Comparison of ENCODE assay signal across 11 cellular contexts in genomic region chr6:166490671-166491500, GRCh38.
DNase-seq lines count a peak whose midpoint lies in the region; ATAC-seq and TF ChIP-seq lines count a peak whose summit lies in the region.
"Had no signal": no experiment of that assay in that cellular context is flagged by ENCODE, and none has a peak within 500 bp of the region (broad histone marks: within the 10 kb centered on the region; RNA-seq: fewer than 3 reads in every experiment).

No MANE protein-coding gene starts in this region.

- no peaks in the 10 kb centered on the region for H3K27me3 ChIP-seq in testis

- DNase-seq in NCI-H2196 (lab: John Stamatoyannopoulos, UW; ENCODE audit: unreplicated experiment) (peak; percentile 52), NCI-H2196 treated with DMSO at 0.1 percent for 48 hours (lab: John Stamatoyannopoulos, UW; ENCODE audit: unreplicated experiment) (no peak), RPMI7951 (ENCODE audit: low read depth) (peak; percentile 86), glomerular endothelial cell (ENCODE audit: extremely low read depth, low read depth, low spot score) (peak; percentile 41), testis (peak; percentile 27), GM10266 (ENCODE audit: extremely low spot score) (no peak), epidermal melanocyte (ENCODE audit: insufficient read length, low spot score) (no peak)
- DNase-seq: GM23248 had no signal

- intact Hi-C loops in testis (cut with DNase I; ENCODE audit: low total_unique reads) = no loop called here

- H3K36me3 ChIP-seq in testis (ENCODE audit: low read depth, missing control alignments) = no peaks in the 10 kb centered on the region

- no peak overlapping the region for H3K4me3 ChIP-seq in testis
- H3K4me3 ChIP-seq: A549, GM23248, thoracic aorta had no signal

- 68 to 79% methylated on average over 18 of the region's 18 CpGs for WGBS in testis, 2 donors

- no peak overlapping the region for H3K27ac ChIP-seq in testis
- H3K27ac ChIP-seq: A549, GM23248, thoracic aorta had no signal

- no peaks in the 10 kb centered on the region for H3K9me3 ChIP-seq in testis
- H3K9me3 ChIP-seq: A549, thoracic aorta had no signal

- no peak for TF ChIP-seq POLR2A in testis (IDR thresholded peaks at IDR 0.05)

- TF ChIP-seq CTCF in testis (IDR thresholded peaks at IDR 0.05) (no peak), GM10266 (IDR thresholded peaks at IDR 0.05; ENCODE audit: control insufficient read depth, insufficient read depth, low read depth, missing control alignments) (no peak)

- peaks cover 10% of the 10 kb centered on the region for H3K4me1 ChIP-seq in testis
- H3K4me1 ChIP-seq: A549 had no signal

- no peak for ATAC-seq in HG02759 (IDR thresholded peaks at IDR 0.05; ENCODE audit: unreplicated experiment)
- ATAC-seq: A549 had no signal

Comparison
In these comparisons a context has a peak if more than half of its experiments do, and no peak if none do; other contexts are left out.
1. DNase-seq: peak in NCI-H2196 (single experiment), RPMI7951 (single experiment), glomerular endothelial cell (single experiment) and testis (single experiment); none in NCI-H2196 treated with DMSO at 0.1 percent for 48 hours (single experiment), GM10266 (single experiment) and epidermal melanocyte (single experiment).